ENCODE assay signal across 23 cellular contexts in the genomic region with DNA sequence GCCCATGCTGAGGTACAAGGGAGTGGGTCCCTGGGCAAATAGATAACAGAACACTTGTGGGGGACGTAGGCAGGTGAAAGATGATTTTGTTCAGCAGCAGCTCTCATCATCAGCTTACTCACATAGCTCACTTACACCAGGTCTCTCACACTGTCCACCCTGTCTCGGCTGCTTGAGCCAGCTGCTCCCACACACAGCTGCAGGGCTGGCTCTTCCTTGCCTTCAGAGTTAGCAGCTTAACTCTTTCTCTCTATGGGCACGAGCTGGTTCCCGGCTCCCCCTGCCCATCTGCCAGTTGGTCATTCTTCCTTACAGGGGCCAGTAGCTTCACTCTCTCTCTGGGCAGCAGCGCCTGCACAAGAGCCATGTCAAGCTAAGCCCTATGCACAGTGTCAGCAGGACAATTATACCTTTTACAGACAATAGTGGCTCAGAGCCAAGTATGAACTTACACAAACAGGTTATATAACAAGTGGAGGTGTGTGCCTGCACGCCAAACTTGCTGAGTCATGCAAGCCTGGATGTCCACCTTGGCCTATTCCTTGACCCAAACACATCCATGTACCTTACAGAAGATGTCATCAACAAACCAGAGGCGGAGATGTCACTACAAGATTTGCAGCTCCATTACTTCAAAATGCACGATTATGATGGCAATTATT. TPM values are rescaled to one million over a fixed set of nuclear protein-coding genes. Genes with fewer than 3 reads are reported as not detected.
DNase-seq lines count a peak whose midpoint lies in the region; ATAC-seq, FAIRE-seq and TF ChIP-seq lines count a peak whose summit lies in the region.
"Had no signal": no experiment of that assay in that cellular context is flagged by ENCODE, and none has a peak within 500 bp of the region (broad histone marks: within the 10 kb centered on the region; RNA-seq: fewer than 3 reads in every experiment).

No MANE protein-coding gene starts in this region.

- no peak overlapping the region for H3K27ac ChIP-seq in K562 (ENCODE audit: extremely low read depth, low read depth, low read length)
- peak overlapping the region; percentile 29 for H3K27ac ChIP-seq in temporal lobe (ENCODE audit: low read depth, low read length)
- H3K27ac ChIP-seq: KMS-11, RWPE1 had no signal

- no peaks in the 10 kb centered on the region for H3K27me3 Mint-ChIP-seq in activated T-cell treated with anti-CD3 and anti-CD28 coated beads, Interleukin-2, amount 50 U/mL, for 72 hours (ENCODE audit: low read depth)
- H3K27me3 Mint-ChIP-seq in activated T-cell treated with anti-CD3 and anti-CD28 coated beads, Interleukin-2, amount 50 U/mL, for 4 hours (ENCODE audit: low read depth) = no peaks in the 10 kb centered on the region

- H3K36me3 ChIP-seq in K562 (ENCODE audit: control insufficient read depth, insufficient read depth, low read length) = no peaks in the 10 kb centered on the region

- H3K27me3 ChIP-seq in K562 (ENCODE audit: control insufficient read depth in 2 of 2, insufficient read depth in 2 of 2, low read length in 2 of 2) = no peaks in the 10 kb centered on the region

- H2AFZ ChIP-seq in K562 (ENCODE audit: low read depth, low read length) = 0 out of 2 replicates have a peak overlapping the region, but pooled peaks have one; percentile 17

- intact Hi-C loops in K562 (cut with micrococcal nuclease) = no loop called here

- ATAC-seq in activated T-cell treated with anti-CD3 and anti-CD28 coated beads, Interleukin-2, amount 50 U/mL, for 72 hours (replicated peaks in 1 of 2) = no peak
- no peak for ATAC-seq in activated T-cell treated with anti-CD3 and anti-CD28 coated beads, Interleukin-2, amount 50 U/mL, for 4 hours
- peak; percentile 52; the same call in 1 of the 3 replicates for ATAC-seq in K562
- ATAC-seq in HG03045 (IDR thresholded peaks at IDR 0.05; ENCODE audit: unreplicated experiment) = no peak
- ATAC-seq: CD8-positive, alpha-beta T cell; Panc1 had no signal

- in situ Hi-C loops in K562 (cut with MboI) = no loop called here

- H3K9me3 Mint-ChIP-seq in activated T-cell treated with anti-CD3 and anti-CD28 coated beads, Interleukin-2, amount 50 U/mL, for 72 hours = peaks cover 6 to 12% of the 10 kb centered on the region in 2 donors
- peaks cover 23% of the 10 kb centered on the region for H3K9me3 Mint-ChIP-seq in activated T-cell treated with anti-CD3 and anti-CD28 coated beads, Interleukin-2, amount 50 U/mL, for 4 hours

- FAIRE-seq in K562 (lab: Jason Lieb, UNC) = no peak
- FAIRE-seq: A204.1 had no signal

- no peak for TF ChIP-seq EP300 in Ishikawa (IDR thresholded peaks at IDR 0.05; ENCODE audit: borderline replicate concordance)
- no peak for TF ChIP-seq EP300 in K562 (IDR thresholded peaks at IDR 0.05; ENCODE audit: low read length)

- CTCF ChIA-PET in K562 (lab: Yijun Ruan, JAX; ENCODE audit: low intra/inter-chr PET ratio) = no interaction called here

- 21% methylated on average over 8 of the region's 8 CpGs for WGBS in K562 (ENCODE audit: insufficient coverage, low coverage, missing lambda C conversion rate)

- H3K4me3 ChIP-seq in K562 = no peak overlapping the region
- H3K4me3 ChIP-seq in foreskin fibroblast (ENCODE audit: low read depth in 1 of 2, low read length in 2 of 2) = no peak overlapping the region

- TF ChIP-seq CTCF in K562 (IDR thresholded peaks at IDR 0.05 in 2 of 3, conservative IDR thresholded peaks at IDR 0.05 in 1 of 3; ENCODE audit: insufficient read depth in 2 of 3, low read depth in 1 of 3, low read length in 3 of 3) = no peak
- no peak for TF ChIP-seq CTCF in foreskin fibroblast (IDR thresholded peaks at IDR 0.05; ENCODE audit: low read depth, low read length)

- peak overlapping the region; percentile 25 for H3K27ac Mint-ChIP-seq in activated T-cell treated with anti-CD3 and anti-CD28 coated beads, Interleukin-2, amount 50 U/mL, for 72 hours
- H3K27ac Mint-ChIP-seq: CD8-positive, alpha-beta T cell had no signal

- POLR2A ChIA-PET in K562 (lab: Yijun Ruan, JAX) = interaction anchor here (0.7 to 1.6 kb wide), 4 partner anchors 15 to 128 kb away, joined by 3 to 5 read pairs (median 3); no protein-coding TSS in a partner anchor

- TF ChIP-seq POLR2A in K562 (conservative IDR thresholded peaks at IDR 0.05) = no peak

- no peak overlapping the region for H3K9ac ChIP-seq in K562 (ENCODE audit: insufficient read depth in 1 of 2, low read depth in 2 of 2, low read length in 2 of 2)
- H3K9ac ChIP-seq: KMS-11 had no signal

- DNase-seq in activated T-cell treated with anti-CD3 and anti-CD28 coated beads, Interleukin-2, amount 50 U/mL, for 72 hours = no peak
- DNase-seq in activated T-cell treated with anti-CD3 and anti-CD28 coated beads, Interleukin-2, amount 50 U/mL, for 4 hours = no peak
- no peak for DNase-seq in K562 (ENCODE audit: extremely low read depth in 1 of 4, low spot score in 3 of 4)
- DNase-seq in inferior parietal cortex (ENCODE audit: extremely low spot score) = no peak
- DNase-seq in foreskin fibroblast = no peak
- DNase-seq: C1 segment of cervical spinal cord; Caco-2; CD8-positive, alpha-beta T cell; DMS79 treated with DMSO at 0.1 percent for 48 hours; MM.1S; NCI-H1694 treated with DMSO at 0.1 percent for 48 hours; NCI-H2081; NCI-H446; NCI-H524 treated with DMSO at 0.1 percent for 48 hours; SHP77; T-helper 1 cell had no signal

- TF ChIP-seq RAD21 in Ishikawa (IDR thresholded peaks at IDR 0.05; ENCODE audit: low read depth) (no peak), K562 (CRISPR knock-in tag; conservative IDR thresholded peaks at IDR 0.05 in 1 of 2, IDR thresholded peaks at IDR 0.05 in 1 of 2) (no peak)

- H3K9me3 ChIP-seq in K562 (replicated peaks; ENCODE audit: control insufficient read depth, insufficient read depth, low read depth, low read length) = peaks cover 2% of the 10 kb centered on the region; the same call in 1 of the 2 replicates

- BruUV-seq in K562 (replicated peaks; lab: Mats Ljungman, UMichigan) = no TSS peak

- H3K4me1 Mint-ChIP-seq in activated T-cell treated with anti-CD3 and anti-CD28 coated beads, Interleukin-2, amount 50 U/mL, for 72 hours (ENCODE audit: low read depth) = no peaks in the 10 kb centered on the region
- H3K4me1 Mint-ChIP-seq in activated T-cell treated with anti-CD3 and anti-CD28 coated beads, Interleukin-2, amount 50 U/mL, for 4 hours (ENCODE audit: low read depth) = no peaks in the 10 kb centered on the region

- no peaks in the 10 kb centered on the region for H3K9me1 ChIP-seq in K562 (ENCODE audit: control insufficient read depth, insufficient read depth, low read length)

- H3K4me3 Mint-ChIP-seq in activated T-cell treated with anti-CD3 and anti-CD28 coated beads, Interleukin-2, amount 50 U/mL, for 72 hours = no peak overlapping the region
- no peak overlapping the region for H3K4me3 Mint-ChIP-seq in activated T-cell treated with anti-CD3 and anti-CD28 coated beads, Interleukin-2, amount 50 U/mL, for 4 hours
- H3K4me3 Mint-ChIP-seq: CD8-positive, alpha-beta T cell had no signal

- peaks cover 10 to 11% of the 10 kb centered on the region in 2 donors for H3K36me3 Mint-ChIP-seq in activated T-cell treated with anti-CD3 and anti-CD28 coated beads, Interleukin-2, amount 50 U/mL, for 72 hours (ENCODE audit: insufficient read depth in 2 of 2)
- H3K36me3 Mint-ChIP-seq in activated T-cell treated with anti-CD3 and anti-CD28 coated beads, Interleukin-2, amount 50 U/mL, for 4 hours (ENCODE audit: insufficient read depth) = peaks cover 9% of the 10 kb centered on the region

- H3K4me1 ChIP-seq in K562 (replicated peaks in 1 of 2; ENCODE audit: control insufficient read depth in 2 of 2, insufficient read depth in 2 of 2, low read length in 2 of 2) = peaks cover 0 to 6% of the 10 kb centered on the region in 2 experiments; a peak in 2 of 5 replicates
- H3K4me1 ChIP-seq: Caco-2 had no signal

- H4K20me1 ChIP-seq in K562 (replicated peaks; ENCODE audit: control insufficient read depth, insufficient read depth, low read length) = no peaks in the 10 kb centered on the region

- no peak overlapping the region; the same call in 1 of the 2 replicates for H3K4me2 ChIP-seq in K562 (ENCODE audit: insufficient read depth, low read length)
- H3K4me2 ChIP-seq: KMS-11 had no signal

- no peaks in the 10 kb centered on the region for H3K79me2 ChIP-seq in K562 (ENCODE audit: control insufficient read depth, insufficient read depth, low read length)

TF ChIP-seq in K562, 482 proteins besides CTCF, POLR2A, EP300 and RAD21 (continues in another document):
- TF ChIP-seq SOX6 (IDR thresholded peaks at IDR 0.05) = 0 out of 2 replicates have a peak, but pooled peaks have one; percentile 25
- no peak for TF ChIP-seq ZNF408 (CRISPR knock-in tag; IDR thresholded peaks at IDR 0.05; ENCODE audit: low read depth)
- no peak for TF ChIP-seq ZNF445 (CRISPR knock-in tag; IDR thresholded peaks at IDR 0.05; ENCODE audit: low read depth)
- TF ChIP-seq MAFF (IDR thresholded peaks at IDR 0.05; ENCODE audit: low read length) = peak; percentile 71; the same call in 1 of the 2 replicates
- no peak for TF ChIP-seq ZFP36 (IDR thresholded peaks at IDR 0.05; ENCODE audit: low read depth, low read length, partially characterized antibody)
- TF ChIP-seq TCF7 (IDR thresholded peaks at IDR 0.05; ENCODE audit: borderline replicate concordance) = no peak
- no peak for TF ChIP-seq PCBP2 (IDR thresholded peaks at IDR 0.05; ENCODE audit: low read depth, low read length, poor library complexity, severe bottlenecking)
- no peak for TF ChIP-seq ETV1 (tag; conservative IDR thresholded peaks at IDR 0.05; ENCODE audit: low read depth)

RNA-seq across cellular contexts. Expression of gene ZNF391, which starts 18.7 kb away (rescaled TPM):
- total RNA-seq in activated T-cell treated with anti-CD3 and anti-CD28 coated beads, Interleukin-2, amount 50 U/mL, for 72 hours = 10 to 100 TPM in 1 of 2 donors, 1 to 10 TPM in 1; 3.9 to 10.1 TPM
- 1 to 10 TPM; 1.9 to 2.5 (median 2.2) TPM for total RNA-seq in activated T-cell treated with anti-CD3 and anti-CD28 coated beads, Interleukin-2, amount 50 U/mL, for 4 hours
- 2.2 and 8.8 TPM in 2 replicates for total RNA-seq in K562 (2011; cell fraction: chromatin; rRNA removed; ENCODE audit: low replicate concordance)
- total RNA-seq in K562 (2011; cell fraction: nucleolus; rRNA removed) = 2.0 and 2.9 TPM in 2 replicates
- 5.6 and 9.8 TPM in 2 replicates for total RNA-seq in K562 (2011; cell fraction: nucleoplasm; rRNA removed)
- 4.0 and 7.2 TPM in 2 replicates for total RNA-seq in K562 (2014; rRNA removed)
- total RNA-seq in K562 (2014; rRNA removed; fragmentation: Illumina TruSeq; extraction: Trizol) = 6.0 TPM in 2 replicates
- total RNA-seq in K562 (2015; rRNA removed; fragmentation: Illumina TruSeq; extraction: Trizol) = 4.6 and 5.5 TPM in 2 replicates
- total RNA-seq in K562 (2021) = 5.7 and 5.8 TPM in 2 replicates
- polyA plus RNA-seq in K562 (2011; rRNA removed) = 8.0 and 9.3 TPM in 2 replicates
- 2.2 and 6.6 TPM in 2 replicates for polyA plus RNA-seq in K562 (2011; cell fraction: cytosol; rRNA removed)
- polyA plus RNA-seq in K562 (2011; cell fraction: nucleus; rRNA removed) = 3.2 and 3.9 TPM in 2 replicates
- polyA plus RNA-seq in K562 (2012) = 3.8 and 5.0 TPM in 2 replicates
- polyA plus RNA-seq in K562 (2014; fragmentation: Illumina TruSeq; extraction: Trizol) = 7.8 and 10.1 TPM in 2 replicates
- polyA plus RNA-seq in K562 (2014; fragmentation: Nextera tagmentation; extraction: Ambion mirVana) = 1 to 10 TPM; 2.3 to 2.5 TPM
- polyA plus RNA-seq in K562 (2014; rRNA removed) = 5.6 and 5.9 TPM in 2 replicates
- 5.8 and 7.7 TPM in 2 replicates for polyA minus RNA-seq in K562 (2011; rRNA and poly(A)+ RNA removed)
- 2.1 and 3.1 TPM in 2 replicates for polyA minus RNA-seq in K562 (2011; cell fraction: cytosol; rRNA and poly(A)+ RNA removed)
- polyA minus RNA-seq in K562 (2011; cell fraction: nucleus; rRNA and poly(A)+ RNA removed) = 2.0 and 3.8 TPM in 2 replicates
- total RNA-seq in temporal lobe = 2.5 TPM
